11 cellular contexts compared by ENCODE assay signal in the genomic region with DNA sequence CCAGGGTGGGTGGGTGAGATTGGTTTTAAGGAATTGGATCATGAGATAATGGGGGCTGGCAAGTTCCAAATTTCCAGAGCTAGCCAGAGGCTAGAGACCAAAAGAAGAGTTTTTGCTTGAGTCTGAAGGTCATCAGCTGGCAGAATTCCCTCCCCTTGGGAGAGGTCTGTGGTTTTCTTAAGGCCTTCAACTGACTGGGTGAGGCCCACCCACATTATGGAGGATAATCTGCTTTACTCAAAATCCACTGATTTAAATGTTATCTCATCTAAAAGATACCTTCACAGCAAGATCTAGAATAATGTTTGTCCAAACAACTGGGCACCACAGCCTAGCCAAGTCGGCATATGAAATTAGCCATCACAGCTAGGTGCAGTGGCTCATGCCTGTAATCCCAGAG.
"Had no signal": no experiment of that assay in that cellular context is flagged by ENCODE, and none has a peak within 500 bp of the region (broad histone marks: within the 10 kb centered on the region; RNA-seq: fewer than 3 reads in every experiment).

No MANE protein-coding gene starts in this region.

- H3K4me2 ChIP-seq: GM23338 had no signal

- H3K9me3 Mint-ChIP-seq: HFFc6 had no signal

- H3K4me1 ChIP-seq: HAP-1 had no signal

- H3K27ac Mint-ChIP-seq: GM23338, H9, HFFc6 had no signal

- H3K4me3 Mint-ChIP-seq: GM23338, H9, HFFc6 had no signal

- H3K9ac ChIP-seq: GM23248 had no signal

- H2AFZ ChIP-seq: GM23248, GM23338 had no signal

- ATAC-seq: GM23338, HCT116 had no signal

- H3K9me3 ChIP-seq: HAP-1 had no signal

- H3K36me3 ChIP-seq: HAP-1 had no signal

- DNase-seq: GM23248, GOT3, H7, H9, HCEC 1CT, HFFc6 had no signal

- H3K27ac ChIP-seq: GM23248 had no signal

- FAIRE-seq: H1, H54 had no signal

- H3K4me1 Mint-ChIP-seq: GM23338, H9 had no signal

- H3K4me3 ChIP-seq: GM23248, GM23338, HAP-1 had no signal
